In genomic region chr18:74284501-74285004, GRCh38 we compare ENCODE assay signal across 11 cellular contexts. TPM values are rescaled to one million over a fixed set of nuclear protein-coding genes. Genes with fewer than 3 reads are reported as not detected.
DNase-seq lines count a peak whose midpoint lies in the region; ATAC-seq and TF ChIP-seq lines count a peak whose summit lies in the region.
"Had no signal": no experiment of that assay in that cellular context is flagged by ENCODE, and none has a peak within 500 bp of the region (broad histone marks: within the 10 kb centered on the region; RNA-seq: fewer than 3 reads in every experiment).

No MANE protein-coding gene starts in this region.

- peaks cover 0 to 4% (median 0%) of the 10 kb centered on the region in 3 donors for H3K36me3 ChIP-seq in esophagus squamous epithelium
- no peaks in the 10 kb centered on the region for H3K36me3 ChIP-seq in muscle layer of duodenum (ENCODE audit: control insufficient read depth in 1 of 2, insufficient read depth in 2 of 2, low read length in 2 of 2)
- peaks cover 0 to 4% (median 0%) of the 10 kb centered on the region in 4 donors for H3K36me3 ChIP-seq in upper lobe of left lung
- H3K36me3 ChIP-seq: thoracic aorta had no signal

- no peak for TF ChIP-seq POLR2A in esophagus squamous epithelium (IDR thresholded peaks at IDR 0.05)
- TF ChIP-seq POLR2A in upper lobe of left lung (IDR thresholded peaks at IDR 0.05): no peak

- DNase-seq in NCI-H2227 treated with DMSO at 0.1 percent for 48 hours (lab: John Stamatoyannopoulos, UW) (peak; percentile 24), NCI-H2227 (lab: John Stamatoyannopoulos, UW; ENCODE audit: unreplicated experiment) (no peak), esophagus squamous epithelium (lab: John Stamatoyannopoulos, UW) (no peak), upper lobe of left lung (no peak), EL (no peak), OCI-M2 (lab: John Stamatoyannopoulos, UW; ENCODE audit: unreplicated experiment) (no peak)

- ATAC-seq in upper lobe of left lung (ENCODE audit: low FRiP score in 2 of 2) (no peak), GM18873 (IDR thresholded peaks at IDR 0.05; ENCODE audit: low FRiP score, unreplicated experiment) (no peak)

- 66 to 74% methylated on average over 7 of the region's 7 CpGs for WGBS in esophagus squamous epithelium, 2 donors
- 28 to 67% methylated on average over 7 of the region's 7 CpGs for WGBS in upper lobe of left lung, 2 donors

- TF ChIP-seq CTCF in esophagus squamous epithelium (IDR thresholded peaks at IDR 0.05) (no peak), upper lobe of left lung (IDR thresholded peaks at IDR 0.05) (no peak)

- no peaks in the 10 kb centered on the region for H3K9me3 ChIP-seq in esophagus squamous epithelium
- H3K9me3 ChIP-seq in muscle layer of duodenum (ENCODE audit: control insufficient read depth in 1 of 2, low read length in 2 of 2): no peaks in the 10 kb centered on the region
- no peaks in the 10 kb centered on the region for H3K9me3 ChIP-seq in upper lobe of left lung
- H3K9me3 ChIP-seq: thoracic aorta had no signal

- H3K27ac ChIP-seq in esophagus squamous epithelium (peak overlapping the region; percentile 31 to 86 (median 78)), muscle layer of duodenum (ENCODE audit: low read length) (peak overlapping the region; percentile 52), upper lobe of left lung (peak overlapping the region; percentile 55 to 96 (median 88))
- H3K27ac ChIP-seq: thoracic aorta had no signal

- peak overlapping the region in 1 of 4 donors; percentile 25 for H3K4me3 ChIP-seq in esophagus squamous epithelium
- H3K4me3 ChIP-seq in muscle layer of duodenum (ENCODE audit: low read depth in 1 of 2, low read length in 2 of 2): peak overlapping the region in 1 of 2 donors; percentile 12
- peak overlapping the region in 1 of 4 donors; percentile 1 for H3K4me3 ChIP-seq in upper lobe of left lung
- H3K4me3 ChIP-seq: thoracic aorta had no signal

- TF ChIP-seq EP300 in upper lobe of left lung (IDR thresholded peaks at IDR 0.05): no peak

- intact Hi-C loops in esophagus squamous epithelium (cut with DNase I): no loop called here

- H3K4me1 ChIP-seq in esophagus squamous epithelium (peaks cover 35 to 56% (median 36%) of the 10 kb centered on the region in 3 donors), muscle layer of duodenum (ENCODE audit: control insufficient read depth in 1 of 2, insufficient read depth in 2 of 2, low read length in 2 of 2) (peaks cover 36 to 46% of the 10 kb centered on the region in 2 donors), upper lobe of left lung (peaks cover 65 to 85% (median 72%) of the 10 kb centered on the region in 4 donors)

- H3K27me3 ChIP-seq in esophagus squamous epithelium (no peaks in the 10 kb centered on the region), muscle layer of duodenum (ENCODE audit: low read depth, low read length) (no peaks in the 10 kb centered on the region), upper lobe of left lung (no peaks in the 10 kb centered on the region)

RNA-seq across cellular contexts. Expression of gene CYB5A, which starts 7.2 kb away (rescaled TPM):
- total RNA-seq in esophagus squamous epithelium: 100 to 1,000 TPM in 1 of 4 donors, 10 to 100 TPM in 3; 75.2 to 115 (median 90.3) TPM
- total RNA-seq in upper lobe of left lung: 100 to 1,000 TPM; 291 to 729 (median 637) TPM

RNA-seq across cellular contexts. Expression of gene C18orf63, which starts 31.1 kb away (rescaled TPM):
- total RNA-seq in esophagus squamous epithelium (not detected), upper lobe of left lung (1 to 10 TPM in 2 of 6 donors, under 1 TPM in 4; under 0.01 to 1.6 (median 0.22) TPM)
- total RNA-seq: A172; activated T-helper 1 cell treated with anti-CD3 and anti-CD28 coated beads, Interleukin-12 subunit alpha, Interleukin-12 subunit beta, Interleukin-2, Interleukin-4 antibody, amounts not matched to agents 30 ng/mL and 10 ng/mL and 1 ng/mL, durations not matched to agents 14 hours and 24 hours and 36 hours; thoracic aorta had no signal
